Comparison of ENCODE assay signal across 9 cellular contexts in genomic region chr11:889261-889660, GRCh38.
"Had no signal": no experiment of that assay in that cellular context is flagged by ENCODE, and none has a peak within 500 bp of the region (broad histone marks: within the 10 kb centered on the region; RNA-seq: fewer than 3 reads in every experiment).

No MANE protein-coding gene starts in this region.

- H3K4me1 ChIP-seq: prostate gland, thyroid gland, uterus had no signal

- H3K36me3 ChIP-seq: prostate gland, thyroid gland, uterus had no signal

- H3K4me1 Mint-ChIP-seq: activated naive CD4-positive, alpha-beta T cell treated with anti-CD3 and anti-CD28 coated beads, Interleukin-2, amount 50 U/mL, for 24 hours had no signal

- H3K27me3 ChIP-seq: spleen, thyroid gland, uterus had no signal

- H3K4me3 ChIP-seq: prostate gland, spleen, thyroid gland, uterus had no signal

- DNase-seq: activated CD4-positive, CD25-positive, alpha-beta regulatory T cell treated with anti-CD3 and anti-CD28 coated beads, Interleukin-2, amount 50 U/mL, for 72 hours; amniotic stem cell; naive thymus-derived CD8-positive, alpha-beta T cell; spleen; thyroid gland; uterus had no signal

- H3K4me3 Mint-ChIP-seq: activated naive CD4-positive, alpha-beta T cell treated with anti-CD3 and anti-CD28 coated beads, Interleukin-2, amount 50 U/mL, for 24 hours; naive thymus-derived CD8-positive, alpha-beta T cell had no signal

- H3K27ac ChIP-seq: prostate gland, spleen, thyroid gland, uterus had no signal

- H3K27me3 Mint-ChIP-seq: activated naive CD4-positive, alpha-beta T cell treated with anti-CD3 and anti-CD28 coated beads, Interleukin-2, amount 50 U/mL, for 24 hours; naive thymus-derived CD8-positive, alpha-beta T cell had no signal

- H3K9me3 Mint-ChIP-seq: activated naive CD4-positive, alpha-beta T cell treated with anti-CD3 and anti-CD28 coated beads, Interleukin-2, amount 50 U/mL, for 24 hours; activated T-helper 2 cell treated with anti-CD3 and anti-CD28 coated beads, Interferon-gamma antibody, Interleukin-2, Interleukin-4, amounts not matched to agents 10 μg/mL and 5 μg/mL and 100 μg/mL, durations not matched to agents 14 hours and 24 hours and 36 hours; naive thymus-derived CD8-positive, alpha-beta T cell had no signal

- H3K9me3 ChIP-seq: prostate gland, spleen, thyroid gland, uterus had no signal

- H3K27ac Mint-ChIP-seq: activated naive CD4-positive, alpha-beta T cell treated with anti-CD3 and anti-CD28 coated beads, Interleukin-2, amount 50 U/mL, for 24 hours; activated T-helper 2 cell treated with anti-CD3 and anti-CD28 coated beads, Interferon-gamma antibody, Interleukin-2, Interleukin-4, amounts not matched to agents 10 μg/mL and 5 μg/mL and 100 μg/mL, durations not matched to agents 14 hours and 24 hours and 36 hours had no signal
